In genomic region chr18:67517224-67517765, GRCh38 we compare ENCODE assay signal across 8 cellular contexts. TPM values are rescaled to one million over a fixed set of nuclear protein-coding genes. Genes with fewer than 3 reads are reported as not detected.
A peak's percentile ranks its signal among the peaks of the same experiment; 100 is the strongest.
DNase-seq lines count a peak whose midpoint lies in the region; ATAC-seq, FAIRE-seq and TF ChIP-seq lines count a peak whose summit lies in the region.

No MANE protein-coding gene starts in this region.

- no peaks in the 10 kb centered on the region for H4K20me1 ChIP-seq in Karpas-422 (ENCODE audit: insufficient read depth, low read depth, low read length)

- no peaks in the 10 kb centered on the region for H3K36me3 Mint-ChIP-seq in activated CD4-positive, alpha-beta memory T cell treated with anti-CD3 and anti-CD28 coated beads for 36 hours

- H3K27me3 Mint-ChIP-seq in activated CD4-positive, alpha-beta memory T cell treated with anti-CD3 and anti-CD28 coated beads for 36 hours: peaks cover 4% of the 10 kb centered on the region

- CTCF ChIA-PET in activated CD4-positive, alpha-beta memory T cell treated with anti-CD3 and anti-CD28 coated beads for 36 hours (lab: Charles Lee): interaction anchor here (0.6 to 2.3 kb wide), 3 partner anchors 12 to 1143 kb away, joined by 4 to 11 read pairs (median 6); no protein-coding TSS in a partner anchor

- no peak for FAIRE-seq in pancreas (lab: Jason Lieb, UNC)

- H3K79me2 ChIP-seq in Karpas-422 (ENCODE audit: low read length): no peaks in the 10 kb centered on the region

- H3K4me3 ChIP-seq in pancreas (peak overlapping the region; percentile 20 to 83 (median 50)), Karpas-422 (ENCODE audit: low read length) (no peak overlapping the region)

- 4% methylated on average over 6 of the region's 6 CpGs for WGBS in pancreas, 2 donors

- H3K4me1 Mint-ChIP-seq in activated CD4-positive, alpha-beta memory T cell treated with anti-CD3 and anti-CD28 coated beads for 36 hours (ENCODE audit: low read depth): peaks cover 18% of the 10 kb centered on the region

- H3K9ac ChIP-seq in Karpas-422 (ENCODE audit: low read length): no peak overlapping the region

- DNase-seq in stimulated activated CD4-positive, alpha-beta T cell treated with anti-CD3 and anti-CD28 coated beads, Interleukin-15, amount 100 ng/mL, for 24 hours: peak; percentile 4
- no peak for DNase-seq in stimulated activated CD4-positive, alpha-beta T cell treated with anti-CD3 and anti-CD28 coated beads, Interleukin-1b, Interleukin-23, amount 100 ng/mL, for 48 hours
- peak; percentile 13 for DNase-seq in activated CD4-positive, alpha-beta memory T cell treated with anti-CD3 and anti-CD28 coated beads for 36 hours
- DNase-seq in foreskin keratinocyte (no peak), pancreas (peak in 2 of 6 donors; percentile 13 to 21), Karpas-422 (no peak), GOT3 (lab: John Stamatoyannopoulos, UW) (no peak)

- TF ChIP-seq CTCF in foreskin keratinocyte (conservative IDR thresholded peaks at IDR 0.05) (no peak), pancreas (IDR thresholded peaks at IDR 0.05) (no peak)

- H3K4me3 Mint-ChIP-seq in activated CD4-positive, alpha-beta memory T cell treated with anti-CD3 and anti-CD28 coated beads for 36 hours: peak overlapping the region; percentile 88

- no peaks in the 10 kb centered on the region for H3K36me3 ChIP-seq in pancreas
- no peaks in the 10 kb centered on the region for H3K36me3 ChIP-seq in Karpas-422 (ENCODE audit: insufficient read depth, low read length)

- H3K9me3 Mint-ChIP-seq in activated CD4-positive, alpha-beta memory T cell treated with anti-CD3 and anti-CD28 coated beads for 36 hours: no peaks in the 10 kb centered on the region

- intact Hi-C loops in activated CD4-positive, alpha-beta memory T cell treated with anti-CD3 and anti-CD28 coated beads for 36 hours (cut with micrococcal nuclease): loop anchor here (2.0 to 5.0 kb wide), 4 partner anchors 156 to 1220 kb away; no protein-coding TSS in a partner anchor
- intact Hi-C loops in pancreas (cut with DNase I): no loop called here

- H3K4me2 ChIP-seq in Karpas-422 (ENCODE audit: low read depth, low read length, poor library complexity, severe bottlenecking): no peak overlapping the region

- H3K9me3 ChIP-seq in pancreas (no peaks in the 10 kb centered on the region), Karpas-422 (ENCODE audit: low read length) (peaks cover 2% of the 10 kb centered on the region; the same call in 1 of the 2 replicates)

- H3K9me2 ChIP-seq in Karpas-422 (replicated peaks; ENCODE audit: insufficient read depth, low read length): no peaks in the 10 kb centered on the region

- H3K27ac ChIP-seq in foreskin keratinocyte (peak overlapping the region; percentile 52), pancreas (peak overlapping the region in 3 of 4 donors; percentile 1 to 75 (median 23)), Karpas-422 (ENCODE audit: low read length) (no peak overlapping the region)

- H3K27ac Mint-ChIP-seq in activated CD4-positive, alpha-beta memory T cell treated with anti-CD3 and anti-CD28 coated beads for 36 hours: no peak overlapping the region

- POLR2A ChIA-PET in activated CD4-positive, alpha-beta memory T cell treated with anti-CD3 and anti-CD28 coated beads for 36 hours (lab: Charles Lee): no interaction called here

- H3K4me1 ChIP-seq in foreskin keratinocyte (no peaks in the 10 kb centered on the region), pancreas (peaks cover 0 to 7% (median 3%) of the 10 kb centered on the region in 3 donors), Karpas-422 (ENCODE audit: low read length) (no peaks in the 10 kb centered on the region)

- ATAC-seq in foreskin keratinocyte (no peak), pancreas (peak in 3 of 4 donors; percentile 11 to 52 (median 51)), HG03457 (IDR thresholded peaks at IDR 0.05; ENCODE audit: unreplicated experiment) (no peak)

- H2AFZ ChIP-seq in Karpas-422 (ENCODE audit: low read length): no peak overlapping the region

- H3K27me3 ChIP-seq in foreskin keratinocyte (no peaks in the 10 kb centered on the region), pancreas (no peaks in the 10 kb centered on the region), Karpas-422 (ENCODE audit: low read length) (no peaks in the 10 kb centered on the region)

RNA-seq across cellular contexts. Expression of gene DSEL, which starts 0.8 kb away (rescaled TPM):
- under 1 TPM; 0.12 to 0.14 TPM for total RNA-seq in activated CD4-positive, alpha-beta memory T cell treated with anti-CD3 and anti-CD28 coated beads for 36 hours
- total RNA-seq in foreskin keratinocyte (4.3 and 5.0 TPM in 2 replicates), pancreas (1 to 10 TPM; 1.9 to 4.7 (median 2.5) TPM)
- polyA plus RNA-seq in foreskin keratinocyte (0.95 and 1.1 TPM in 2 replicates), pancreas (1 to 10 TPM in 1 of 2 donors, under 1 TPM in 1; 0.65 to 1.9 TPM)
- total RNA-seq in Karpas-422 (2014; rRNA removed; shearing (Covaris generic); ENCODE audit: low replicate concordance): not detected in 2 replicates

Comparison
In these comparisons a context has a peak if more than half of its experiments do, and no peak if none do; other contexts are left out.
1. DNase-seq: peak in stimulated activated CD4-positive, alpha-beta T cell treated with anti-CD3 and anti-CD28 coated beads, Interleukin-15, amount 100 ng/mL, for 24 hours (single experiment) and activated CD4-positive, alpha-beta memory T cell treated with anti-CD3 and anti-CD28 coated beads for 36 hours (single experiment); none in stimulated activated CD4-positive, alpha-beta T cell treated with anti-CD3 and anti-CD28 coated beads, Interleukin-1b, Interleukin-23, amount 100 ng/mL, for 48 hours (single experiment), foreskin keratinocyte (0 of 2), Karpas-422 (single experiment) and GOT3 (single experiment).
2. ATAC-seq: peak in pancreas (3 of 4); none in foreskin keratinocyte (single experiment) and HG03457 (single experiment).